In genomic region chr9:128286435-128286834, GRCh38 we compare ENCODE assay signal across 15 cellular contexts. TPM values are rescaled to one million over a fixed set of nuclear protein-coding genes. Genes with fewer than 3 reads are reported as not detected.
DNase-seq lines count a peak whose midpoint lies in the region; TF ChIP-seq lines count a peak whose summit lies in the region.
"Had no signal": no experiment of that assay in that cellular context is flagged by ENCODE, and none has a peak within 500 bp of the region (broad histone marks: within the 10 kb centered on the region; RNA-seq: fewer than 3 reads in every experiment).

No MANE protein-coding gene starts in this region.

- peaks cover 0 to 26% (median 0%) of the 10 kb centered on the region in 3 donors for H3K36me3 ChIP-seq in Peyer's patch

- no peaks in the 10 kb centered on the region for H3K9me3 ChIP-seq in Peyer's patch
- H3K9me3 ChIP-seq: upper lobe of right lung had no signal

- H3K4me1 ChIP-seq in Peyer's patch: no peaks in the 10 kb centered on the region
- H3K4me1 ChIP-seq: upper lobe of right lung had no signal

- no peak for TF ChIP-seq POLR2A in Peyer's patch (IDR thresholded peaks at IDR 0.05)

- peak; percentile 14 for DNase-seq in NCI-H2029 treated with DMSO at 0.1 percent for 48 hours (lab: John Stamatoyannopoulos, UW)
- DNase-seq in NCI-H2029 (lab: John Stamatoyannopoulos, UW): no peak
- peak; percentile 68 to 89 (median 84) for DNase-seq in dorsolateral prefrontal cortex
- DNase-seq in hypothalamus (lab: John Stamatoyannopoulos, UW): peak in 48 of 51 donors; percentile 0 to 86 (median 48)
- peak; percentile 19 for DNase-seq in stromal cell of bone marrow (ENCODE audit: low read depth)
- DNase-seq in Peyer's patch: no peak
- no peak for DNase-seq in cortex of kidney (lab: John Stamatoyannopoulos, UW)
- no peak for DNase-seq in central memory CD4-positive, alpha-beta T cell
- DNase-seq: 8988T; activated CD4-positive, alpha-beta T cell treated with anti-CD3 and anti-CD28 coated beads, Interleukin-2, amount 50 U/mL, for 48 hours; effector CD8-positive, alpha-beta T cell; kidney glomerular epithelial cell; naive B cell; NCI-H2081 treated with DMSO at 0.1 percent for 48 hours; upper lobe of right lung had no signal

- intact Hi-C loops in dorsolateral prefrontal cortex (cut with DNase I): no loop called here

- peak in 3 of 56 donors; percentile 9 to 24 (median 10) for TF ChIP-seq CTCF in dorsolateral prefrontal cortex (IDR thresholded peaks at IDR 0.05 in 54 of 56, conservative IDR thresholded peaks at IDR 0.05 in 2 of 56; ENCODE audit: low read depth in 1 of 56, partially characterized antibody in 56 of 56)
- TF ChIP-seq CTCF in Peyer's patch (IDR thresholded peaks at IDR 0.05): no peak

- no peak overlapping the region for H3K4me3 ChIP-seq in dorsolateral prefrontal cortex
- no peak overlapping the region for H3K4me3 ChIP-seq in Peyer's patch
- H3K4me3 ChIP-seq: upper lobe of right lung had no signal

- no peaks in the 10 kb centered on the region for H3K27me3 ChIP-seq in dorsolateral prefrontal cortex
- no peaks in the 10 kb centered on the region for H3K27me3 ChIP-seq in Peyer's patch
- H3K27me3 ChIP-seq: upper lobe of right lung had no signal

- H3K27ac ChIP-seq in dorsolateral prefrontal cortex (peak overlapping the region in 41 of 59 donors; percentile 2 to 78 (median 55)), Peyer's patch (no peak overlapping the region)
- H3K27ac ChIP-seq: upper lobe of right lung had no signal

RNA-seq across cellular contexts. Expression of gene SWI5, which starts 10.4 kb away (rescaled TPM):
- total RNA-seq in dorsolateral prefrontal cortex: 10 to 100 TPM; 11.3 to 29.4 (median 16.7) TPM
- total RNA-seq in Peyer's patch: 10 to 100 TPM; 18.3 to 27.2 (median 23.5) TPM

RNA-seq across cellular contexts. Expression of gene GOLGA2, which starts 10.6 kb away (rescaled TPM):
- total RNA-seq in dorsolateral prefrontal cortex: 100 to 1,000 TPM in 36 of 120 experiments, 10 to 100 TPM in 84; 59.2 to 145 (median 94.1) TPM
- 10 to 100 TPM; 45.7 to 96.7 (median 92.5) TPM for total RNA-seq in Peyer's patch

RNA-seq across cellular contexts. Expression of gene TRUB2, which starts 35.8 kb away (rescaled TPM):
- total RNA-seq in dorsolateral prefrontal cortex (10 to 100 TPM; 20.6 to 66.5 (median 44.9) TPM), Peyer's patch (10 to 100 TPM; 11.7 to 42.9 (median 17.4) TPM)

RNA-seq across cellular contexts. Expression of gene COQ4, which starts 36.2 kb away (rescaled TPM):
- total RNA-seq in dorsolateral prefrontal cortex (10 to 100 TPM; 28.0 to 67.5 (median 47.0) TPM), Peyer's patch (100 to 1,000 TPM in 3 of 4 donors, 10 to 100 TPM in 1; 65.2 to 191 (median 132) TPM)

RNA-seq across cellular contexts. Expression of gene SLC27A4, which starts 53.9 kb away (rescaled TPM):
- 10 to 100 TPM; 25.1 to 59.1 (median 46.4) TPM for total RNA-seq in dorsolateral prefrontal cortex
- 100 to 1,000 TPM in 3 of 4 donors, 10 to 100 TPM in 1; 28.1 to 312 (median 149) TPM for total RNA-seq in Peyer's patch

Comparison
In these comparisons a context has a peak if more than half of its experiments do, and no peak if none do; other contexts are left out.
1. DNase-seq: peak in NCI-H2029 treated with DMSO at 0.1 percent for 48 hours (single experiment), dorsolateral prefrontal cortex (10 of 10), hypothalamus (48 of 51) and stromal cell of bone marrow (single experiment); none in NCI-H2029 (single experiment), Peyer's patch (0 of 3), cortex of kidney (single experiment) and central memory CD4-positive, alpha-beta T cell (single experiment).
2. H3K27ac ChIP-seq: peak in dorsolateral prefrontal cortex (41 of 59); none in Peyer's patch (0 of 4).